Comparison of ENCODE assay signal across 25 cellular contexts in genomic region chr5:112847306-112847705, GRCh38.
"Had no signal": no experiment of that assay in that cellular context is flagged by ENCODE, and none has a peak within 500 bp of the region (broad histone marks: within the 10 kb centered on the region; RNA-seq: fewer than 3 reads in every experiment).

No MANE protein-coding gene starts in this region.

- H3K4me3 Mint-ChIP-seq: activated CD4-positive, alpha-beta T cell treated with anti-CD3 and anti-CD28 coated beads, Interleukin-2, amount 10 ng/mL, durations not matched to agents 24 days and 14 days; activated CD8-positive, alpha-beta T cell treated with anti-CD3 and anti-CD28 coated beads for 36 hours had no signal

- H3K4me1 ChIP-seq: Peyer's patch had no signal

- H3K27ac Mint-ChIP-seq: activated CD4-positive, alpha-beta T cell treated with anti-CD3 and anti-CD28 coated beads, Interleukin-2, amount 10 ng/mL, durations not matched to agents 24 days and 14 days; activated naive CD4-positive, alpha-beta T cell treated with anti-CD3 and anti-CD28 coated beads, Interleukin-2, amount 50 U/mL, for 72 hours had no signal

- H3K36me3 Mint-ChIP-seq: activated naive CD4-positive, alpha-beta T cell treated with anti-CD3 and anti-CD28 coated beads, Interleukin-2, amount 50 U/mL, for 72 hours had no signal

- H3K27ac ChIP-seq: brain microvascular endothelial cell, KMS-11, Peyer's patch, RWPE1, WERI-Rb-1 had no signal

- H3K9me3 ChIP-seq: Peyer's patch had no signal

- H3K9me3 Mint-ChIP-seq: activated CD8-positive, alpha-beta T cell treated with anti-CD3 and anti-CD28 coated beads for 36 hours; activated naive CD4-positive, alpha-beta T cell treated with anti-CD3 and anti-CD28 coated beads, Interleukin-2, amount 50 U/mL, for 72 hours had no signal

- H3K36me3 ChIP-seq: brain microvascular endothelial cell, Peyer's patch, WERI-Rb-1 had no signal

- H3K4me3 ChIP-seq: Peyer's patch had no signal

- DNase-seq: activated CD4-positive, alpha-beta T cell treated with anti-CD3 and anti-CD28 coated beads, Interleukin-2, amount 10 ng/mL, durations not matched to agents 24 days and 14 days; activated CD4-positive, alpha-beta T cell treated with anti-CD3 and anti-CD28 coated beads, Interleukin-2, amount 50 U/mL, for 4 hours; activated CD4-positive, CD25-positive, alpha-beta regulatory T cell; activated CD8-positive, alpha-beta T cell treated with anti-CD3 and anti-CD28 coated beads for 36 hours; activated gamma-delta T cell treated with Interleukin-2 at 50 U/mL for 16 hours; activated T-cell treated with anti-CD3 and anti-CD28 coated beads, Interleukin-2, amount 50 U/mL, for 1 hour; brain microvascular endothelial cell; central memory CD4-positive, alpha-beta T cell; NCI-H1092 treated with DMSO at 0.1 percent for 48 hours; NCI-H1417; NCI-H146; NCI-H187 treated with DMSO at 0.1 percent for 48 hours; NCI-H2081 treated with DMSO at 0.1 percent for 48 hours; NCI-H2171; NCI-H510A; NCI-H526; NCI-H748 treated with DMSO at 0.1 percent for 48 hours; NK-92 treated with Interleukin-12 subunit alpha and Interleukin-12 subunit beta, amount 100 ng/mL, for 24 hours; PC-3; Peyer's patch; T1000; WERI-Rb-1 had no signal
